9 cellular contexts compared by ENCODE assay signal in genomic region chr3:150635526-150635925, GRCh38. TPM values are rescaled to one million over a fixed set of nuclear protein-coding genes. Genes with fewer than 3 reads are reported as not detected.
DNase-seq lines count a peak whose midpoint lies in the region; ATAC-seq lines count a peak whose summit lies in the region.
"Had no signal": no experiment of that assay in that cellular context is flagged by ENCODE, and none has a peak within 500 bp of the region (broad histone marks: within the 10 kb centered on the region; RNA-seq: fewer than 3 reads in every experiment).

No MANE protein-coding gene starts in this region.

- peak; percentile 94 for ATAC-seq in activated CD8-positive, alpha-beta memory T cell treated with anti-CD3 and anti-CD28 coated beads, Interleukin-2, amount 10 ng/mL, durations not matched to agents 7 days and 5 days
- ATAC-seq in HG03442 (IDR thresholded peaks at IDR 0.05; ENCODE audit: unreplicated experiment) (peak; percentile 75), GM19324 (IDR thresholded peaks at IDR 0.05; ENCODE audit: low FRiP score, unreplicated experiment) (no peak)
- ATAC-seq in activated T-helper 17 cell treated with anti-CD3 and anti-CD28 coated beads, Interleukin-2, amount 50 U/mL, for 72 hours (replicated peaks): peak; percentile 86
- ATAC-seq in stimulated activated effector memory CD8-positive, alpha-beta T cell treated with anti-CD3 and anti-CD28 coated beads, Interleukin-12 subunit alpha, Interleukin-12 subunit beta, amount 100 ng/mL, for 72 hours: peak; percentile 91

- H3K4me1 Mint-ChIP-seq in activated CD8-positive, alpha-beta memory T cell treated with anti-CD3 and anti-CD28 coated beads, Interleukin-2, amount 10 ng/mL, durations not matched to agents 7 days and 5 days: peaks cover 34% of the 10 kb centered on the region
- H3K4me1 Mint-ChIP-seq in activated T-helper 17 cell treated with anti-CD3 and anti-CD28 coated beads, Interleukin-2, amount 50 U/mL, for 72 hours: peaks cover 17% of the 10 kb centered on the region
- H3K4me1 Mint-ChIP-seq in stimulated activated effector memory CD8-positive, alpha-beta T cell treated with anti-CD3 and anti-CD28 coated beads, Interleukin-12 subunit alpha, Interleukin-12 subunit beta, amount 100 ng/mL, for 72 hours: peaks cover 36% of the 10 kb centered on the region

- peak overlapping the region; percentile 13 for H3K4me3 Mint-ChIP-seq in activated CD8-positive, alpha-beta memory T cell treated with anti-CD3 and anti-CD28 coated beads, Interleukin-2, amount 10 ng/mL, durations not matched to agents 7 days and 5 days
- H3K4me3 Mint-ChIP-seq in activated T-helper 17 cell treated with anti-CD3 and anti-CD28 coated beads, Interleukin-2, amount 50 U/mL, for 72 hours: peak overlapping the region; percentile 64
- peak overlapping the region; percentile 53 for H3K4me3 Mint-ChIP-seq in stimulated activated effector memory CD8-positive, alpha-beta T cell treated with anti-CD3 and anti-CD28 coated beads, Interleukin-12 subunit alpha, Interleukin-12 subunit beta, amount 100 ng/mL, for 72 hours

- CTCF ChIA-PET in activated CD8-positive, alpha-beta memory T cell treated with anti-CD3 and anti-CD28 coated beads, Interleukin-2, amount 10 ng/mL, durations not matched to agents 7 days and 5 days (lab: Charles Lee): interaction anchor here (0.8 to 1.5 kb wide), 4 partner anchors 62 to 508 kb away, joined by 3 to 5 read pairs (median 3); partner anchors contain the start of gene ERICH6

- H3K27ac Mint-ChIP-seq in activated CD8-positive, alpha-beta memory T cell treated with anti-CD3 and anti-CD28 coated beads, Interleukin-2, amount 10 ng/mL, durations not matched to agents 7 days and 5 days: peak overlapping the region; percentile 79
- H3K27ac Mint-ChIP-seq in activated T-helper 17 cell treated with anti-CD3 and anti-CD28 coated beads, Interleukin-2, amount 50 U/mL, for 72 hours: peak overlapping the region; percentile 81
- peak overlapping the region; percentile 93 for H3K27ac Mint-ChIP-seq in stimulated activated effector memory CD8-positive, alpha-beta T cell treated with anti-CD3 and anti-CD28 coated beads, Interleukin-12 subunit alpha, Interleukin-12 subunit beta, amount 100 ng/mL, for 72 hours

- H3K9me3 Mint-ChIP-seq in activated CD8-positive, alpha-beta memory T cell treated with anti-CD3 and anti-CD28 coated beads, Interleukin-2, amount 10 ng/mL, durations not matched to agents 7 days and 5 days (ENCODE audit: low read depth): peaks cover 2% of the 10 kb centered on the region
- H3K9me3 Mint-ChIP-seq in activated T-helper 17 cell treated with anti-CD3 and anti-CD28 coated beads, Interleukin-2, amount 50 U/mL, for 72 hours: no peaks in the 10 kb centered on the region
- no peaks in the 10 kb centered on the region for H3K9me3 Mint-ChIP-seq in stimulated activated effector memory CD8-positive, alpha-beta T cell treated with anti-CD3 and anti-CD28 coated beads, Interleukin-12 subunit alpha, Interleukin-12 subunit beta, amount 100 ng/mL, for 72 hours

- H3K27me3 Mint-ChIP-seq in activated CD8-positive, alpha-beta memory T cell treated with anti-CD3 and anti-CD28 coated beads, Interleukin-2, amount 10 ng/mL, durations not matched to agents 7 days and 5 days: no peaks in the 10 kb centered on the region
- H3K27me3 Mint-ChIP-seq in activated T-helper 17 cell treated with anti-CD3 and anti-CD28 coated beads, Interleukin-2, amount 50 U/mL, for 72 hours: no peaks in the 10 kb centered on the region

- no peak for DNase-seq in activated CD8-positive, alpha-beta memory T cell treated with anti-CD3 and anti-CD28 coated beads, Interleukin-2, amount 10 ng/mL, durations not matched to agents 7 days and 5 days
- no peak for DNase-seq in activated CD8-positive, alpha-beta memory T cell treated with anti-CD3 and anti-CD28 coated beads, Interleukin-2, amount 50 U/mL, for 48 hours
- no peak for DNase-seq in stimulated activated effector memory CD8-positive, alpha-beta T cell treated with anti-CD3 and anti-CD28 coated beads, Interleukin-12 subunit alpha, Interleukin-12 subunit beta, amount 100 ng/mL, for 72 hours (ENCODE audit: low spot score in 2 of 2)
- no peak for DNase-seq in ureter (ENCODE audit: low spot score)
- no peak for DNase-seq in 8988T
- DNase-seq: psoas muscle had no signal

- H3K36me3 Mint-ChIP-seq in activated CD8-positive, alpha-beta memory T cell treated with anti-CD3 and anti-CD28 coated beads, Interleukin-2, amount 10 ng/mL, durations not matched to agents 7 days and 5 days: peaks cover 15% of the 10 kb centered on the region
- peaks cover 13% of the 10 kb centered on the region for H3K36me3 Mint-ChIP-seq in activated T-helper 17 cell treated with anti-CD3 and anti-CD28 coated beads, Interleukin-2, amount 50 U/mL, for 72 hours (ENCODE audit: low read depth)
- peaks cover 32% of the 10 kb centered on the region for H3K36me3 Mint-ChIP-seq in stimulated activated effector memory CD8-positive, alpha-beta T cell treated with anti-CD3 and anti-CD28 coated beads, Interleukin-12 subunit alpha, Interleukin-12 subunit beta, amount 100 ng/mL, for 72 hours

RNA-seq across cellular contexts. Expression of gene SELENOT, which starts 32.4 kb away (rescaled TPM):
- total RNA-seq in activated CD8-positive, alpha-beta memory T cell treated with anti-CD3 and anti-CD28 coated beads, Interleukin-2, amount 10 ng/mL, durations not matched to agents 7 days and 5 days: 100 to 1,000 TPM in 1 of 2 experiments, 10 to 100 TPM in 1; 98.5 to 130 TPM
- total RNA-seq in activated T-helper 17 cell treated with anti-CD3 and anti-CD28 coated beads, Interleukin-2, amount 50 U/mL, for 72 hours: 100 to 1,000 TPM; 111 to 144 TPM
- 110 TPM for total RNA-seq in ureter

Comparison
In these comparisons a context has a peak if more than half of its experiments do, and no peak if none do; other contexts are left out.
1. H3K4me3 Mint-ChIP-seq: peak in every context shown above with its lines; median percentile 64 in activated T-helper 17 cell treated with anti-CD3 and anti-CD28 coated beads, Interleukin-2, amount 50 U/mL, for 72 hours; 53 in stimulated activated effector memory CD8-positive, alpha-beta T cell treated with anti-CD3 and anti-CD28 coated beads, Interleukin-12 subunit alpha, Interleukin-12 subunit beta, amount 100 ng/mL, for 72 hours; 13 in activated CD8-positive, alpha-beta memory T cell treated with anti-CD3 and anti-CD28 coated beads, Interleukin-2, amount 10 ng/mL, durations not matched to agents 7 days and 5 days.